Comparison of ENCODE assay signal across 9 cellular contexts in genomic region chr13:43087960-43088580, GRCh38.
A peak's percentile ranks its signal among the peaks of the same experiment; 100 is the strongest.
DNase-seq lines count a peak whose midpoint lies in the region; ATAC-seq, FAIRE-seq and TF ChIP-seq lines count a peak whose summit lies in the region.
"Had no signal": no experiment of that assay in that cellular context is flagged by ENCODE, and none has a peak within 500 bp of the region (broad histone marks: within the 10 kb centered on the region; RNA-seq: fewer than 3 reads in every experiment).

No MANE protein-coding gene starts in this region.

- H3K27me3 ChIP-seq in heart right ventricle (no peaks in the 10 kb centered on the region), adipocyte (replicated peaks; ENCODE audit: control insufficient read depth, insufficient read depth, low read length) (no peaks in the 10 kb centered on the region), uterus (no peaks in the 10 kb centered on the region)

- intact Hi-C loops in heart right ventricle (cut with DNase I), result loop anchor here in 8 of 10 donors (5.0 to 10.0 kb wide), 9 partner anchors 63 to 813 kb away; partner anchors contain the start of genes AKAP11 (in 1 of the 8), CCDC122 (in 1 of the 8), DNAJC15 (in 1 of the 8) and LACC1 (in 1 of the 8)
- intact Hi-C loops in Right ventricle myocardium inferior (cut with DNase I), result loop anchor here (5.0 to 10.0 kb wide), 2 partner anchors 714 to 787 kb away; partner anchors contain the start of genes CCDC122 and LACC1
- intact Hi-C loops in uterus (cut with DNase I; ENCODE audit: low total_unique reads), result loop anchor here (10.0 kb wide), 1 partner anchor 717 kb away; no protein-coding TSS in a partner anchor

- no peak for FAIRE-seq in H54 (lab: Jason Lieb, UNC)

- peak overlapping the region; percentile 80 for H3K9ac ChIP-seq in adipocyte (ENCODE audit: low read length)

- ATAC-seq in heart right ventricle (peak in 4 of 8 donors; percentile 47 to 79 (median 67)), Right ventricle myocardium inferior (no peak), HG02642 (IDR thresholded peaks at IDR 0.05; ENCODE audit: poor library complexity, unreplicated experiment) (no peak)
- ATAC-seq: HCT116 had no signal

- WGBS in heart right ventricle, 2 donors, result 50 to 57% methylated on average over 5 of the region's 5 CpGs

- H3K9me3 ChIP-seq in heart right ventricle, result peaks cover 0 to 9% (median 0%) of the 10 kb centered on the region in 11 donors
- H3K9me3 ChIP-seq in adipocyte (ENCODE audit: control insufficient read depth, low read length), result peaks cover 3% of the 10 kb centered on the region
- no peaks in the 10 kb centered on the region for H3K9me3 ChIP-seq in uterus

- H3K27ac ChIP-seq in heart right ventricle (peak overlapping the region in 9 of 10 donors; percentile 2 to 87 (median 66)), uterus (peak overlapping the region; percentile 32 to 56)

- H3K36me3 ChIP-seq in heart right ventricle, result peaks cover 0 to 9% (median 0%) of the 10 kb centered on the region in 9 donors
- H3K36me3 ChIP-seq in adipocyte (ENCODE audit: control insufficient read depth, insufficient read depth, low read length, severe bottlenecking), result peaks cover 6% of the 10 kb centered on the region
- no peaks in the 10 kb centered on the region for H3K36me3 ChIP-seq in uterus

- DNase-seq in heart right ventricle (no peak), Right ventricle myocardium inferior (ENCODE audit: missing footprints) (no peak), adipocyte (ENCODE audit: low read depth) (no peak), medulla oblongata (ENCODE audit: extremely low spot score) (peak; percentile 36), uterus (no peak), T1000 (lab: John Stamatoyannopoulos, UW) (no peak), H54 (ENCODE audit: insufficient read length, low spot score) (no peak)

- H3K4me1 ChIP-seq in heart right ventricle (peaks cover 0 to 17% (median 7%) of the 10 kb centered on the region in 9 donors), adipocyte (ENCODE audit: control insufficient read depth, insufficient read depth, low read length) (peaks cover 12% of the 10 kb centered on the region), uterus (no peaks in the 10 kb centered on the region)

- TF ChIP-seq POLR2A in uterus (IDR thresholded peaks at IDR 0.05) (no peak), H54 (IDR thresholded peaks at IDR 0.05; ENCODE audit: low read depth, low read length) (no peak)

- H3K4me3 ChIP-seq in heart right ventricle, result peak overlapping the region; percentile 7 to 57 (median 47)
- H3K4me3 ChIP-seq in adipocyte (ENCODE audit: low read length), result peak overlapping the region; percentile 84
- peak overlapping the region; percentile 12 to 22 for H3K4me3 ChIP-seq in uterus

- TF ChIP-seq CTCF in heart right ventricle (IDR thresholded peaks at IDR 0.05) (no peak), uterus (IDR thresholded peaks at IDR 0.05) (no peak)

Comparison
In these comparisons a context has a peak if more than half of its experiments do, and no peak if none do; other contexts are left out.
1. H3K4me3 ChIP-seq: peak in every context shown above with its lines; median percentile 84 in adipocyte; 47 in heart right ventricle; 17 in uterus.